ENCODE assay signal across 8 cellular contexts in genomic region chr4:183471960-183472708, GRCh38. TPM values are rescaled to one million over a fixed set of nuclear protein-coding genes. Genes with fewer than 3 reads are reported as not detected.
A peak's percentile ranks its signal among the peaks of the same experiment; 100 is the strongest.
DNase-seq lines count a peak whose midpoint lies in the region; ATAC-seq and TF ChIP-seq lines count a peak whose summit lies in the region.

No MANE protein-coding gene starts in this region.

- H3K9me3 ChIP-seq in mucosa of stomach (ENCODE audit: control insufficient read depth, low read length) = no peaks in the 10 kb centered on the region

- H3K4me1 ChIP-seq in mucosa of stomach (ENCODE audit: control insufficient read depth, insufficient read depth, low read length) = no peaks in the 10 kb centered on the region

- peak overlapping the region; percentile 1 for H3K9ac ChIP-seq in mucosa of stomach (ENCODE audit: low read length)

- DNase-seq in AG08396 (ENCODE audit: low spot score) (peak; percentile 81), epithelial cell of proximal tubule (ENCODE audit: low read depth) (no peak)
- peak; percentile 37 for DNase-seq in NK-92 treated with Interleukin-12 subunit alpha and Interleukin-12 subunit beta, amount 100 ng/mL, for 24 hours (lab: John Stamatoyannopoulos, UW)
- DNase-seq in activated CD8-positive, alpha-beta memory T cell treated with anti-CD3 and anti-CD28 coated beads, Interleukin-2, amount 50 U/mL, for 4 hours = peak; percentile 85
- DNase-seq in stimulated activated CD8-positive, alpha-beta memory T cell treated with anti-CD3 and anti-CD28 coated beads, Interleukin-4, amount 100 ng/mL, for 4 hours (ENCODE audit: low read depth in 2 of 2, low spot score in 1 of 2) = peak; percentile 48 to 90

- H3K4me3 ChIP-seq in epithelial cell of proximal tubule (ENCODE audit: low read depth, low read length) (no peak overlapping the region), mucosa of stomach (ENCODE audit: low read length) (no peak overlapping the region)

- peak; percentile 90 for TF ChIP-seq CTCF in epithelial cell of proximal tubule (conservative IDR thresholded peaks at IDR 0.05; ENCODE audit: low read depth, low read length)

- ATAC-seq in GM18867 (IDR thresholded peaks at IDR 0.05; ENCODE audit: unreplicated experiment) = peak; percentile 78
- peak; percentile 58 for ATAC-seq in HG03439 (IDR thresholded peaks at IDR 0.05; ENCODE audit: unreplicated experiment)

- no peaks in the 10 kb centered on the region for H3K27me3 ChIP-seq in mucosa of stomach (ENCODE audit: control insufficient read depth, insufficient read depth, low read length)

- no peaks in the 10 kb centered on the region for H3K36me3 ChIP-seq in mucosa of stomach (ENCODE audit: control insufficient read depth, insufficient read depth, low read length)

RNA-seq across cellular contexts. Expression of gene CDKN2AIP, which starts 27.7 kb away (rescaled TPM):
- total RNA-seq in epithelial cell of proximal tubule = 25.5 and 36.8 TPM in 2 replicates

RNA-seq across cellular contexts. Expression of gene ING2, which starts 32.7 kb away (rescaled TPM):
- 10.7 and 32.4 TPM in 2 replicates for total RNA-seq in epithelial cell of proximal tubule
